ENCODE assay signal across 8 cellular contexts in the genomic region with DNA sequence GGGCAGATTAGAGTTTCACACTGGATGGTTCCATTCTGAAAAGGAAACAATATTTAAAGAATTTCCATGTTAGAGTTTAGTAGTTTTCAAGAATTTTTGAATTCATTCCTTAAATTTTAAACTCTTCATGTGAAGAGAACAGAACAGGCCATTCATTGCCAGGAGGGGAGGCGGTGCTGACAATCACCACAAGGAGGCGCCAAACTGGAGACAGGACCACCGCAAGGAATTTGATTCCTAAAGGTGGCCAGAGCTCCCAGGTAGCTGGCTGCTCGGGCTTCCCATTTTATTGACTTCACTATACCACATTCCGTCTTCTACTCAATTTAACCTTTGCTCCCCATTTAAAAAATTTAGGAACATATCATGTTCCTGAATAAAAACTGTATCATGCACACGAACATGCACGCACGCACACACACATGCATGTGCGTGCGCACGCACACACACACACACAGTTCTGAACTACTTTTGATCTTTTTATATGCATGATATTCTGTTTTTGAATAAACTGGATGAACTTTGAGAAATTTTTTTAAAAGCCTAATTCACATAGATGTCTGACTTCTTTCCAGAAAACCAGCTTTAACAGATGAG.
DNase-seq lines count a peak whose midpoint lies in the region; ATAC-seq, FAIRE-seq and TF ChIP-seq lines count a peak whose summit lies in the region.

No MANE protein-coding gene starts in this region.

- no peak overlapping the region for H3K4me3 Mint-ChIP-seq in T-cell

- H3K27ac Mint-ChIP-seq in T-cell: no peak overlapping the region

- ATAC-seq in HG02623 (IDR thresholded peaks at IDR 0.05; ENCODE audit: unreplicated experiment) (peak; percentile 58), T-cell (replicated peaks in 1 of 4) (peak in 1 of 4 experiments; percentile 60), lower lobe of right lung (no peak), GM21526 (IDR thresholded peaks at IDR 0.05; ENCODE audit: low FRiP score, unreplicated experiment) (no peak)

- H3K27me3 ChIP-seq in lower lobe of right lung (ENCODE audit: low read depth): no peaks in the 10 kb centered on the region

- DNase-seq in ELF-1 (ENCODE audit: low read depth, low spot score) (peak; percentile 59), T-cell (peak; percentile 7 to 69 (median 50)), astrocyte of the spinal cord (ENCODE audit: low read depth, low spot score) (no peak), lower lobe of right lung (no peak), RCC 7860 (ENCODE audit: low spot score) (no peak)
- peak; percentile 5 to 66 (median 46) for DNase-seq in stimulated activated naive CD4-positive, alpha-beta T cell (lab: John Stamatoyannopoulos, UW)

- intact Hi-C loops in lower lobe of right lung (cut with DNase I): no loop called here

- CTCF ChIA-PET in T-cell (lab: Charles Lee): interaction anchor here (0.7 to 3.8 kb wide), 7 partner anchors 8 to 156 kb away, joined by 3 to 27 read pairs (median 4); no protein-coding TSS in a partner anchor

- H3K4me1 ChIP-seq in lower lobe of right lung: no peaks in the 10 kb centered on the region

- in situ Hi-C loops in astrocyte of the spinal cord (cut with HindIII; ENCODE audit: low sequenced_read_pairs): no loop called here

- H3K4me3 ChIP-seq in astrocyte of the spinal cord (ENCODE audit: low read depth, low read length) (no peak overlapping the region), lower lobe of right lung (no peak overlapping the region)

- POLR2A ChIA-PET in T-cell (lab: Charles Lee): no interaction called here

- peaks cover 17% of the 10 kb centered on the region for H3K36me3 Mint-ChIP-seq in T-cell

- no peak overlapping the region for H3K27ac ChIP-seq in lower lobe of right lung

- H3K27me3 Mint-ChIP-seq in T-cell: no peaks in the 10 kb centered on the region

- no peaks in the 10 kb centered on the region for H3K36me3 ChIP-seq in lower lobe of right lung

- no peaks in the 10 kb centered on the region for H3K9me3 ChIP-seq in lower lobe of right lung

- no peak for FAIRE-seq in RCC 7860 (lab: Jason Lieb, UNC)

- TF ChIP-seq CTCF in astrocyte of the spinal cord (IDR thresholded peaks at IDR 0.05; ENCODE audit: low read depth, low read length) (peak; percentile 68), lower lobe of right lung (IDR thresholded peaks at IDR 0.05) (peak; percentile 70)

- H3K9me3 Mint-ChIP-seq in T-cell: no peaks in the 10 kb centered on the region

- peaks cover 0 to 7% (median 4%) of the 10 kb centered on the region in 3 donors for H3K4me1 Mint-ChIP-seq in T-cell

Comparison
In these comparisons a context has a peak if more than half of its experiments do, and no peak if none do; other contexts are left out.
1. DNase-seq: peak in ELF-1 (single experiment), T-cell (34 of 34) and stimulated activated naive CD4-positive, alpha-beta T cell (6 of 6); none in astrocyte of the spinal cord (single experiment), lower lobe of right lung (single experiment) and RCC 7860 (single experiment).